ENCODE assay signal across 21 cellular contexts in the genomic region with DNA sequence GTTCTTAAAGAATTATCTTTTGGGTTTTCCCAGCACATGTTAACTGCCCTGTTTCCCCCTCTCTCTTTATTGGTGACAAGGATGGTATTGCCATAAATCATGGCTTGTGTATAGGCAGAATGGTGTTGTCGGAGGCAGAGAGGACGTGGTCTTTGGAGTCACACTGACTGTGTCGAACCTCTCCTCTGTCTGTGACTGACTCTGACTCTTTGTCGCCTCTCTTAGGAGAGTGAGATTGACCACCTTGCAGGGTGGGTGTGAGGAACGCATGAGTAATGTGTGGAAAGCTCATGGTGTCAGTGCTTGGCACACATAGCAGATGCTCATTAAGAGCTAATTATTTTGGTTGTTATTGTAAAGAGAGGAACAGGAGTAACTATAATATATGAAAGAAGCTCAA.
A peak's percentile ranks its signal among the peaks of the same experiment; 100 is the strongest.
DNase-seq lines count a peak whose midpoint lies in the region; ATAC-seq, FAIRE-seq and TF ChIP-seq lines count a peak whose summit lies in the region.
"Had no signal": no experiment of that assay in that cellular context is flagged by ENCODE, and none has a peak within 500 bp of the region (broad histone marks: within the 10 kb centered on the region; RNA-seq: fewer than 3 reads in every experiment).

No MANE protein-coding gene starts in this region.

- H3K36me3 Mint-ChIP-seq in GM23338 (ENCODE audit: low read depth): peaks cover 2% of the 10 kb centered on the region; the same call in 2 of the 3 replicates
- peaks cover 2% of the 10 kb centered on the region for H3K36me3 Mint-ChIP-seq in mesothelial cell of epicardium
- no peaks in the 10 kb centered on the region for H3K36me3 Mint-ChIP-seq in T-helper 2 cell treated with Interferon-gamma antibody and Interleukin-4, amounts not matched to agents 5 μg/mL and 100 μg/mL, for 36 hours (ENCODE audit: low read depth)

- no peak for TF ChIP-seq RAD21 in A549 (conservative IDR thresholded peaks at IDR 0.05 in 1 of 2, IDR thresholded peaks at IDR 0.05 in 1 of 2)

- 87% methylated on average over 5 of the region's 5 CpGs for WGBS in A549 (ENCODE audit: missing lambda C conversion rate)

- ATAC-seq in A549: peak in 1 of 2 experiments; percentile 33; a peak in 2 of 6 replicates
- peak; percentile 45 for ATAC-seq in GM23338
- ATAC-seq in GM19324 (IDR thresholded peaks at IDR 0.05; ENCODE audit: low FRiP score, unreplicated experiment): no peak

- H3K4me1 Mint-ChIP-seq in GM23338 (peaks cover 9% of the 10 kb centered on the region; the same call in 2 of the 3 replicates), mesothelial cell of epicardium (peaks cover 25% of the 10 kb centered on the region)
- H3K4me1 Mint-ChIP-seq in T-helper 2 cell treated with Interferon-gamma antibody and Interleukin-4, amounts not matched to agents 5 μg/mL and 100 μg/mL, for 36 hours (ENCODE audit: low read depth): no peaks in the 10 kb centered on the region

- FAIRE-seq in A549 (lab: Jason Lieb, UNC): peak; percentile 7
- FAIRE-seq: RCC 7860 had no signal

- no peaks in the 10 kb centered on the region for H4K20me1 ChIP-seq in GM23338 (replicated peaks; ENCODE audit: insufficient read depth)

- H3K4me3 Mint-ChIP-seq in GM23338 (no peak overlapping the region), mesothelial cell of epicardium (no peak overlapping the region)
- no peak overlapping the region for H3K4me3 Mint-ChIP-seq in T-helper 2 cell treated with Interferon-gamma antibody and Interleukin-4, amounts not matched to agents 5 μg/mL and 100 μg/mL, for 36 hours
- H3K4me3 Mint-ChIP-seq: CD14-positive monocyte had no signal

- H3K27me3 Mint-ChIP-seq in GM23338 (ENCODE audit: insufficient read depth, low read depth, poor library complexity) (no peaks in the 10 kb centered on the region), mesothelial cell of epicardium (ENCODE audit: low read depth) (no peaks in the 10 kb centered on the region)
- no peaks in the 10 kb centered on the region for H3K27me3 Mint-ChIP-seq in T-helper 2 cell treated with Interferon-gamma antibody and Interleukin-4, amounts not matched to agents 5 μg/mL and 100 μg/mL, for 36 hours (ENCODE audit: low read depth)

- H3K36me3 ChIP-seq in GM23338 (ENCODE audit: insufficient read depth) (no peaks in the 10 kb centered on the region), A673 (ENCODE audit: insufficient read depth, low read length, poor library complexity, severe bottlenecking) (no peaks in the 10 kb centered on the region)
- H3K36me3 ChIP-seq: adrenal gland, SJCRH30 had no signal

- no peak overlapping the region for H2AFZ ChIP-seq in GM23338
- H2AFZ ChIP-seq: parathyroid adenoma had no signal

- no peak for DNase-seq in A549 (ENCODE audit: low read depth in 1 of 2, low spot score in 1 of 2)
- no peak for DNase-seq in GM23338 (ENCODE audit: low spot score)
- DNase-seq in astrocyte of the hippocampus (ENCODE audit: low read depth, low spot score): peak; percentile 12
- no peak for DNase-seq in mesothelial cell of epicardium (ENCODE audit: low spot score in 2 of 2, unreplicated experiment in 2 of 2)
- DNase-seq in A673 (ENCODE audit: low spot score): no peak
- no peak for DNase-seq in T-helper 2 cell treated with Interferon-gamma antibody and Interleukin-4, amounts not matched to agents 5 μg/mL and 100 μg/mL, for 36 hours (ENCODE audit: low spot score)
- DNase-seq: activated CD4-positive, alpha-beta T cell treated with anti-CD3 and anti-CD28 coated beads for 4 hours; activated CD8-positive, alpha-beta memory T cell treated with anti-CD3 and anti-CD28 coated beads for 24 hours; activated effector memory CD4-positive, alpha-beta T cell treated with anti-CD3 and anti-CD28 coated beads, Interleukin-2, amount 50 U/mL, for 16 hours; effector memory CD4-positive, alpha-beta T cell; GF-D8; kidney; lower lobe of right lung; NCI-H510A treated with DMSO at 0.1 percent for 48 hours; stimulated activated CD4-positive, alpha-beta T cell treated with anti-CD3 and anti-CD28 coated beads, Interleukin-2, amount 100 ng/mL, for 24 hours had no signal

- intact Hi-C loops in A673 (cut with micrococcal nuclease; ENCODE audit: unreplicated experiment): loop anchor here (2.0 to 5.0 kb wide), 6 partner anchors 173 to 667 kb away; partner anchors contain the start of gene LTBP1

- CTCF ChIA-PET in A549 (lab: Yijun Ruan, JAX) (interaction anchor here (0.6 to 8.0 kb wide), 37 partner anchors 8 to 810 kb away, joined by 3 to 88 read pairs (median 4); partner anchors contain the start of gene LTBP1), A673 (lab: Charles Lee) (interaction anchor here (0.5 kb wide), 1 partner anchor 622 kb away, joined by 3 read pairs; no protein-coding TSS in a partner anchor)

- H3F3A ChIP-seq in GM23338 (replicated peaks; ENCODE audit: low read depth): no peaks in the 10 kb centered on the region

- no peak for TF ChIP-seq CTCF in A549 (IDR thresholded peaks at IDR 0.05)
- no peak for TF ChIP-seq CTCF in GM23338 (conservative IDR thresholded peaks at IDR 0.05; ENCODE audit: low read depth in 2 of 2)
- no peak for TF ChIP-seq CTCF in mesothelial cell of epicardium (IDR thresholded peaks at IDR 0.05; ENCODE audit: unreplicated experiment)
- no peak for TF ChIP-seq CTCF in A673 (conservative IDR thresholded peaks at IDR 0.05; ENCODE audit: low read depth, low read length)

- H3K9me3 ChIP-seq in A549 (no peaks in the 10 kb centered on the region), A673 (ENCODE audit: low read depth, low read length, poor library complexity, severe bottlenecking) (no peaks in the 10 kb centered on the region)
- H3K9me3 ChIP-seq: adrenal gland, lower lobe of right lung had no signal

- H3K4me3 ChIP-seq in A549: no peak overlapping the region
- no peak overlapping the region for H3K4me3 ChIP-seq in GM23338
- H3K4me3 ChIP-seq in A673 (ENCODE audit: low read depth, low read length, poor library complexity, severe bottlenecking): no peak overlapping the region
- H3K4me3 ChIP-seq: adrenal gland, lower lobe of right lung, SJCRH30 had no signal

- H3K9me3 Mint-ChIP-seq in GM23338 (no peaks in the 10 kb centered on the region), mesothelial cell of epicardium (no peaks in the 10 kb centered on the region)
- no peaks in the 10 kb centered on the region for H3K9me3 Mint-ChIP-seq in T-helper 2 cell treated with Interferon-gamma antibody and Interleukin-4, amounts not matched to agents 5 μg/mL and 100 μg/mL, for 36 hours

- H3K27me3 ChIP-seq in GM23338 (ENCODE audit: insufficient read depth) (no peaks in the 10 kb centered on the region), A673 (replicated peaks; ENCODE audit: insufficient read depth, low read depth, low read length, poor library complexity) (no peaks in the 10 kb centered on the region)
- H3K27me3 ChIP-seq: adrenal gland, SJCRH30 had no signal

- H3K4me2 ChIP-seq in A549 (no peak overlapping the region), GM23338 (no peak overlapping the region)

- TF ChIP-seq EP300 in A549 (IDR thresholded peaks at IDR 0.05): no peak

- BruUV-seq in A673 (replicated peaks; lab: Mats Ljungman, UMichigan): no TSS peak

- H3K27ac Mint-ChIP-seq in GM23338 (peak overlapping the region; percentile 57; the same call in 1 of the 2 replicates), mesothelial cell of epicardium (peak overlapping the region; percentile 29)
- no peak overlapping the region for H3K27ac Mint-ChIP-seq in T-helper 2 cell treated with Interferon-gamma antibody and Interleukin-4, amounts not matched to agents 5 μg/mL and 100 μg/mL, for 36 hours

- TF ChIP-seq POLR2A in A549 (IDR thresholded peaks at IDR 0.05; ENCODE audit: low read length): no peak

- peak overlapping the region in 1 of 2 experiments; percentile 13; a peak in 1 of 6 replicates for H3K27ac ChIP-seq in A549
- H3K27ac ChIP-seq in GM23338 (ENCODE audit: low read depth): no peak overlapping the region
- no peak overlapping the region for H3K27ac ChIP-seq in A673 (ENCODE audit: low read depth, low read length, poor library complexity, severe bottlenecking)
- H3K27ac ChIP-seq: adrenal gland, lower lobe of right lung, parathyroid adenoma, SJCRH30 had no signal

- POLR2A ChIA-PET in A549 (lab: Yijun Ruan, JAX): no interaction called here
- POLR2A ChIA-PET in A673 (lab: Charles Lee; ENCODE audit: low non-redundant PET): no interaction called here

- H3K79me2 ChIP-seq in GM23338 (replicated peaks; ENCODE audit: insufficient read depth): no peaks in the 10 kb centered on the region
- H3K79me2 ChIP-seq: parathyroid adenoma had no signal

- no peaks in the 10 kb centered on the region for H3K9me2 ChIP-seq in GM23338 (ENCODE audit: insufficient read depth)

- no peaks in the 10 kb centered on the region for H3K4me1 ChIP-seq in A549
- H3K4me1 ChIP-seq in GM23338 (ENCODE audit: insufficient read depth): no peaks in the 10 kb centered on the region
- no peaks in the 10 kb centered on the region for H3K4me1 ChIP-seq in A673 (ENCODE audit: insufficient read depth, low read length, poor library complexity, severe bottlenecking)
- H3K4me1 ChIP-seq: adrenal gland, lower lobe of right lung, parathyroid adenoma had no signal

TF ChIP-seq in A549, 52 proteins besides CTCF, POLR2A, EP300 and RAD21:
- TF ChIP-seq, protein P1, sequence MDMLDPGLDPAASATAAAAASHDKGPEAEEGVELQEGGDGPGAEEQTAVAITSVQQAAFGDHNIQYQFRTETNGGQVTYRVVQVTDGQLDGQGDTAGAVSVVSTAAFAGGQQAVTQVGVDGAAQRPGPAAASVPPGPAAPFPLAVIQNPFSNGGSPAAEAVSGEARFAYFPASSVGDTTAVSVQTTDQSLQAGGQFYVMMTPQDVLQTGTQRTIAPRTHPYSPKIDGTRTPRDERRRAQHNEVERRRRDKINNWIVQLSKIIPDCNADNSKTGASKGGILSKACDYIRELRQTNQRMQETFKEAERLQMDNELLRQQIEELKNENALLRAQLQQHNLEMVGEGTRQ (IDR thresholded peaks at IDR 0.05): no peak
- no peak for TF ChIP-seq CBX8 (IDR thresholded peaks at IDR 0.05)

TF ChIP-seq in GM23338, 12 proteins besides CTCF, POLR2A, EP300 and RAD21 (continues in another document):
- TF ChIP-seq STAT1 (IDR thresholded peaks at IDR 0.05; ENCODE audit: unreplicated experiment) (no peak), JUNB (IDR thresholded peaks at IDR 0.05; ENCODE audit: unreplicated experiment) (no peak), NANOG (IDR thresholded peaks at IDR 0.05; ENCODE audit: borderline replicate concordance) (no peak), ETS1 (IDR thresholded peaks at IDR 0.05) (no peak), POLR2AphosphoS5 (IDR thresholded peaks at IDR 0.05; ENCODE audit: low read depth) (no peak)
